Comparison of ENCODE assay signal across 1 cellular context in the genomic region with DNA sequence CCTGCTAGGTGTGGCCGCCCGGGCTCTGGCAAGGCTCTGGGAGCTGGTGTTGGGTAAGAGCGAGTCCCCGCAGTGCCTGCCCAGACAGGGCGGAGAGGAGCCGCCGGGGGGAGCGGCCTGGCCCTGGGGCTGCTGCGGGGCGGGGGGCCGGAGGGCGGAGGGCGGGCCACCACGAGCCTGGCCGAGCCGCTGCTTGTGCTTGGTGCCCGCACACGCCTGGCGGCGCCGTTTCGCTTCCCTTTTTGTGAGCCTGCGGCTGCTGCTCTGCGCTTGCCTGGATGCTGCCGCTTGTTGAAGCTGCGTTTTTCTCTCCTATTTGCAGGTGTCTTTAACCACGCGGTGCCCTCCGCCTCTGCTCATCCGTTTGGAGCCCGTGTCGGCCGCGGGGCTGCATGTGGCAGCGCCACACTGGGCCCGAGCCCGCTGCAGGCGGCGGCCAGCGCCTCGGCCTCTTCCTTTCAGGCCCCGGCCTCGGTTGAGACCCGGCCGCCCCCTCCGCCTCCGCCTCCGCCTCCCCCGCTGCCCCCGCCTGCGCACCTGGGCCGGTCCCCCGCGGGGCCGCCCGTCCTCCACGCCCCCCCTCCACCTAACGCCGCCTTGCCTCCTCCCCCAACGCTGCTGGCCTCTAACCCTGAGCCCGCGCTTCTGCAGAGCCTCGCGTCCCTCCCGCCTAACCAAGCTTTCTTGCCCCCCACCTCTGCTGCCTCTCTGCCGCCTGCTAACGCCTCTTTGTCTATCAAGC.
TF ChIP-seq lines count a peak whose summit lies in the region.

No MANE protein-coding gene starts in this region.

TF ChIP-seq in H1, 55 proteins besides CTCF, POLR2A, EP300 and RAD21:
- TF ChIP-seq KDM5A (IDR thresholded peaks at IDR 0.05; ENCODE audit: low read length) (no peak), GTF2F1 (IDR thresholded peaks at IDR 0.05; ENCODE audit: borderline replicate concordance, low read depth, low read length) (no peak), JUN (IDR thresholded peaks at IDR 0.05; ENCODE audit: low read depth, low read length) (no peak), RNF2 (IDR thresholded peaks at IDR 0.05; ENCODE audit: borderline replicate concordance, low read depth, low read length, missing control alignments, poor library complexity, severe bottlenecking) (no peak), RBBP5 (IDR thresholded peaks at IDR 0.05; ENCODE audit: borderline replicate concordance, low read depth, low read length) (no peak), KDM4A (IDR thresholded peaks at IDR 0.05; ENCODE audit: low read depth, low read length, severe bottlenecking) (no peak)
- TF ChIP-seq, protein P1, sequence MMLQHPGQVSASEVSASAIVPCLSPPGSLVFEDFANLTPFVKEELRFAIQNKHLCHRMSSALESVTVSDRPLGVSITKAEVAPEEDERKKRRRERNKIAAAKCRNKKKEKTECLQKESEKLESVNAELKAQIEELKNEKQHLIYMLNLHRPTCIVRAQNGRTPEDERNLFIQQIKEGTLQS (IDR thresholded peaks at IDR 0.05; ENCODE audit: insufficient read depth, low read depth, low read length), result no peak
TF ChIP-seq in H1: peak in this region for 0.
